Comparison of ENCODE assay signal across 8 cellular contexts in genomic region chr11:72589802-72590761, GRCh38.
DNase-seq lines count a peak whose midpoint lies in the region; ATAC-seq and TF ChIP-seq lines count a peak whose summit lies in the region.

No MANE protein-coding gene starts in this region.

- peak overlapping the region; percentile 67 for H3K4me3 Mint-ChIP-seq in activated naive CD8-positive, alpha-beta T cell treated with anti-CD3 and anti-CD28 coated beads for 36 hours

- H3K4me1 Mint-ChIP-seq in activated naive CD8-positive, alpha-beta T cell treated with anti-CD3 and anti-CD28 coated beads for 36 hours: peaks cover 38% of the 10 kb centered on the region

- H3K27ac ChIP-seq in OCI-LY3 (ENCODE audit: low read length) (no peak overlapping the region), iPS-20b (ENCODE audit: low read length) (no peak overlapping the region)

- no peak overlapping the region for H3K4me2 ChIP-seq in OCI-LY3 (ENCODE audit: low read length)

- no peak for ATAC-seq in HG02763 (IDR thresholded peaks at IDR 0.05; ENCODE audit: unreplicated experiment)
- no peak for ATAC-seq in HG03280 (IDR thresholded peaks at IDR 0.05; ENCODE audit: unreplicated experiment)

- no peaks in the 10 kb centered on the region for H3K36me3 Mint-ChIP-seq in activated naive CD8-positive, alpha-beta T cell treated with anti-CD3 and anti-CD28 coated beads for 36 hours

- TF ChIP-seq CTCF in GM10266 (IDR thresholded peaks at IDR 0.05; ENCODE audit: control insufficient read depth, insufficient read depth, low read depth, missing control alignments) (peak; percentile 53), OCI-LY3 (IDR thresholded peaks at IDR 0.05; ENCODE audit: low read depth, low read length) (peak; percentile 53)

- no peak overlapping the region for H3K9ac ChIP-seq in OCI-LY3 (ENCODE audit: low read length)
- no peak overlapping the region; the same call in 1 of the 2 replicates for H3K9ac ChIP-seq in iPS-20b (ENCODE audit: low read depth, low read length)

- H2AFZ ChIP-seq in OCI-LY3 (ENCODE audit: low read depth, low read length): no peak overlapping the region

- H3K9me3 Mint-ChIP-seq in activated naive CD8-positive, alpha-beta T cell treated with anti-CD3 and anti-CD28 coated beads for 36 hours: no peaks in the 10 kb centered on the region

- H3K9me3 ChIP-seq in OCI-LY3 (ENCODE audit: insufficient read depth, low read length) (no peaks in the 10 kb centered on the region), iPS-20b (ENCODE audit: insufficient read depth, low read depth, low read length) (no peaks in the 10 kb centered on the region)

- no peak overlapping the region for H3K27ac Mint-ChIP-seq in activated naive CD8-positive, alpha-beta T cell treated with anti-CD3 and anti-CD28 coated beads for 36 hours

- H3K27me3 Mint-ChIP-seq in activated naive CD8-positive, alpha-beta T cell treated with anti-CD3 and anti-CD28 coated beads for 36 hours: peaks cover 44% of the 10 kb centered on the region

- H3K27me3 ChIP-seq in OCI-LY3 (ENCODE audit: low read depth, low read length) (peaks cover 57% of the 10 kb centered on the region), iPS-20b (ENCODE audit: insufficient read depth, low read length) (peaks cover 100% of the 10 kb centered on the region)

- H3K36me3 ChIP-seq in OCI-LY3 (replicated peaks; ENCODE audit: low read depth, low read length) (no peaks in the 10 kb centered on the region), iPS-20b (ENCODE audit: insufficient read depth, low read depth, low read length) (no peaks in the 10 kb centered on the region)

- no peak overlapping the region for H3K4me3 ChIP-seq in OCI-LY3 (ENCODE audit: low read length)
- peak overlapping the region; percentile 65 for H3K4me3 ChIP-seq in iPS-20b (ENCODE audit: low read length)

- H3K79me2 ChIP-seq in OCI-LY3 (ENCODE audit: low read length): no peaks in the 10 kb centered on the region

- no peaks in the 10 kb centered on the region for H4K20me1 ChIP-seq in OCI-LY3 (ENCODE audit: insufficient read depth, low read length)

- H3K4me1 ChIP-seq in OCI-LY3 (ENCODE audit: low read length) (peaks cover 11% of the 10 kb centered on the region), iPS-20b (ENCODE audit: insufficient read depth, low read length) (peaks cover 13% of the 10 kb centered on the region)

- DNase-seq in GM10266 (ENCODE audit: extremely low spot score) (no peak), NCI-H1417 treated with DMSO at 0.1 percent for 48 hours (lab: John Stamatoyannopoulos, UW) (no peak)
- DNase-seq in activated naive CD8-positive, alpha-beta T cell treated with anti-CD3 and anti-CD28 coated beads for 36 hours: peak; percentile 68
- peak; percentile 39 to 54 for DNase-seq in stimulated activated CD4-positive, alpha-beta T cell treated with anti-CD3 and anti-CD28 coated beads, Interleukin-2, amount 100 ng/mL, for 48 hours

Comparison
In these comparisons a context has a peak if more than half of its experiments do, and no peak if none do; other contexts are left out.
1. DNase-seq: peak in activated naive CD8-positive, alpha-beta T cell treated with anti-CD3 and anti-CD28 coated beads for 36 hours (single experiment) and stimulated activated CD4-positive, alpha-beta T cell treated with anti-CD3 and anti-CD28 coated beads, Interleukin-2, amount 100 ng/mL, for 48 hours (2 of 2); none in GM10266 (single experiment) and NCI-H1417 treated with DMSO at 0.1 percent for 48 hours (single experiment).